In the genomic region with DNA sequence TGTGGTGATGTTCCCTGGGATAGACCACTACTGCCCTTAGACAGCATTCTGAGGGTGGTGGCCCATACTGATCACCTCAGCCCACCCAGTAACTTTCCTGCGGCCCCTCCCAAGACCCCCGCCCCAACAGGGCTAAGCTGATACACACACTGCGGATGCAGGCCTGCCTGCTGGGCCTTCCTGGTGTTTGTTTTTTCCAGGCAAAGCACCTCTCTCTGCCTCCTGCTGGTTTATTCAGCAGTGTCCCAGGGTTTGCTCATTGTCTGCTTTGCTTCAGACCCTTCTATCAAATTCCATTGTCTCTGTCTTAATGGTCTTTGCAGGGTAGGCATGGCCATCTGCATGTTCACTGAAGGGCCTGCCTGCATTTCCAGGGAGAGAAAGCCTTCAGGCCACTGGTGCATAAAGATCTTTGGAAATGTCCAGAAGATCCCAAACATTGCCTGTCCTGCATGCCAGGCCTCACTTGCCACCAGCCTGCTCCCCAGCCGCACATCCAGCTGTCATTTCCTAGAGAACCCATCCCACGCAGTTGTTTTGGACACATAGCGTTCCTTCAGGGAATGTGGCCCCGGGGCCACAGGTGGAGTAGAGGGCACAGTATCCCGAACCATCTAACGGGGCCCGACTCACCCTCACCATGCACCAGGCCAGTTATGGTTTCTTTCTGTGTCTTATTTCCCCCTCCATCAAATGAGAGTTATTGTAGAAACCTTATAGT, we compare ENCODE assay signal across 18 cellular contexts. TPM values are rescaled to one million over a fixed set of nuclear protein-coding genes. Genes with fewer than 3 reads are reported as not detected.
A peak's percentile ranks its signal among the peaks of the same experiment; 100 is the strongest.
DNase-seq lines count a peak whose midpoint lies in the region; ATAC-seq and TF ChIP-seq lines count a peak whose summit lies in the region.
"Had no signal": no experiment of that assay in that cellular context is flagged by ENCODE, and none has a peak within 500 bp of the region (broad histone marks: within the 10 kb centered on the region; RNA-seq: fewer than 3 reads in every experiment).

No MANE protein-coding gene starts in this region.

- ATAC-seq in CD4-positive, alpha-beta T cell (ENCODE audit: poor library complexity), result no peak
- ATAC-seq: activated T-cell treated with anti-CD3 and anti-CD28 coated beads, Interleukin-2, amount 50 U/mL, for 72 hours; Panc1 had no signal

- no peak overlapping the region for H3K4me3 Mint-ChIP-seq in CD4-positive, alpha-beta T cell
- H3K4me3 Mint-ChIP-seq: activated T-cell treated with anti-CD3 and anti-CD28 coated beads, Interleukin-2, amount 50 U/mL, for 72 hours had no signal

- peaks cover 6% of the 10 kb centered on the region for H3K9me3 Mint-ChIP-seq in CD4-positive, alpha-beta T cell

- no peak for TF ChIP-seq CTCF in CD4-positive, alpha-beta T cell (IDR thresholded peaks at IDR 0.05)
- TF ChIP-seq CTCF in GM20000 (IDR thresholded peaks at IDR 0.05; ENCODE audit: extremely low read depth, missing control alignments), result no peak

- peaks cover 37% of the 10 kb centered on the region for H3K36me3 Mint-ChIP-seq in CD4-positive, alpha-beta T cell (ENCODE audit: low read depth)

- H3K4me1 ChIP-seq in HUES48 (ENCODE audit: control insufficient read depth, insufficient read depth, low read length), result peaks cover 50% of the 10 kb centered on the region

- POLR2A ChIA-PET in CD4-positive, alpha-beta T cell (lab: Charles Lee), result interaction anchor here (0.6 kb wide), 1 partner anchor 831 kb away, joined by 3 read pairs; no protein-coding TSS in a partner anchor
- POLR2A ChIA-PET in HEK293T (lab: Yijun Ruan, JAX), result no interaction called here

- H3K27ac Mint-ChIP-seq in CD4-positive, alpha-beta T cell, result peak overlapping the region; percentile 83

- H3K4me3 ChIP-seq in HUES48 (ENCODE audit: low read depth, low read length), result 0 out of 2 replicates have a peak overlapping the region, but pooled peaks have one; percentile 19
- H3K4me3 ChIP-seq: adrenal gland, thoracic aorta had no signal

- intact Hi-C loops in CD4-positive, alpha-beta T cell (cut with DNase I, micrococcal nuclease), result no loop called here

- no peak overlapping the region for H3K27ac ChIP-seq in CD4-positive, alpha-beta T cell (ENCODE audit: low read depth, low read length)
- H3K27ac ChIP-seq in HUES48 (ENCODE audit: low read depth, low read length), result peak overlapping the region; percentile 88
- H3K27ac ChIP-seq in cingulate gyrus (ENCODE audit: low read depth, low read length), result peak overlapping the region; percentile 4
- peak overlapping the region; percentile 2 for H3K27ac ChIP-seq in layer of hippocampus (ENCODE audit: low read depth, low read length)
- H3K27ac ChIP-seq: adrenal gland had no signal

- H3K4me1 Mint-ChIP-seq in CD4-positive, alpha-beta T cell (ENCODE audit: low read depth), result peaks cover 66% of the 10 kb centered on the region

- no peaks in the 10 kb centered on the region for H3K27me3 Mint-ChIP-seq in CD4-positive, alpha-beta T cell

- peaks cover 17% of the 10 kb centered on the region for H3K9me3 ChIP-seq in CD4-positive, alpha-beta T cell (ENCODE audit: control insufficient read depth, low read length)
- peaks cover 4% of the 10 kb centered on the region; the same call in 1 of the 2 replicates for H3K9me3 ChIP-seq in HUES48 (ENCODE audit: control insufficient read depth, insufficient read depth, low read length)

- CTCF ChIA-PET in CD4-positive, alpha-beta T cell (lab: Charles Lee), result no interaction called here
- CTCF ChIA-PET in HEK293T (lab: Yijun Ruan, JAX), result no interaction called here

- no peaks in the 10 kb centered on the region for H3K36me3 ChIP-seq in HUES48 (ENCODE audit: control insufficient read depth, insufficient read depth, low read length)
- H3K36me3 ChIP-seq: adrenal gland had no signal

- H3K9ac ChIP-seq in HUES48 (ENCODE audit: low read depth, low read length), result no peak overlapping the region

- no peak for DNase-seq in CD4-positive, alpha-beta T cell
- DNase-seq in HEK293T (ENCODE audit: extremely low spot score), result no peak
- DNase-seq in activated CD8-positive, alpha-beta memory T cell treated with anti-CD3 and anti-CD28 coated beads, Interleukin-2, amount 50 U/mL, for 4 hours, result no peak
- no peak for DNase-seq in GM20000 (ENCODE audit: low spot score)
- DNase-seq in NCI-H2107 treated with DMSO at 0.1 percent for 48 hours (lab: John Stamatoyannopoulos, UW; ENCODE audit: unreplicated experiment), result no peak
- DNase-seq: activated CD4-positive, alpha-beta T cell treated with anti-CD3 and anti-CD28 coated beads, Interleukin-2, amount 50 U/mL, for 4 hours; activated T-cell treated with anti-CD3 and anti-CD28 coated beads, Interleukin-2, amount 50 U/mL, for 72 hours; adrenal gland; effector CD4-positive, alpha-beta T cell; head of caudate nucleus; NCI-H2081 treated with DMSO at 0.1 percent for 48 hours; NCI-H748 treated with DMSO at 0.1 percent for 48 hours; stimulated activated CD4-positive, alpha-beta T cell treated with anti-CD3 and anti-CD28 coated beads, Interleukin-4, amount 100 ng/mL, for 24 hours had no signal

- no peaks in the 10 kb centered on the region for H3K27me3 ChIP-seq in CD4-positive, alpha-beta T cell (ENCODE audit: control insufficient read depth, insufficient read depth, low read length)
- H3K27me3 ChIP-seq in HUES48 (ENCODE audit: control insufficient read depth, insufficient read depth, low read length), result no peaks in the 10 kb centered on the region
- H3K27me3 ChIP-seq in layer of hippocampus (ENCODE audit: control insufficient read depth, insufficient read depth, low read length), result no peaks in the 10 kb centered on the region
- H3K27me3 ChIP-seq: adrenal gland had no signal

TF ChIP-seq in HEK293T, 16 proteins besides CTCF, POLR2A, EP300 and RAD21:
- TF ChIP-seq, protein P1, sequence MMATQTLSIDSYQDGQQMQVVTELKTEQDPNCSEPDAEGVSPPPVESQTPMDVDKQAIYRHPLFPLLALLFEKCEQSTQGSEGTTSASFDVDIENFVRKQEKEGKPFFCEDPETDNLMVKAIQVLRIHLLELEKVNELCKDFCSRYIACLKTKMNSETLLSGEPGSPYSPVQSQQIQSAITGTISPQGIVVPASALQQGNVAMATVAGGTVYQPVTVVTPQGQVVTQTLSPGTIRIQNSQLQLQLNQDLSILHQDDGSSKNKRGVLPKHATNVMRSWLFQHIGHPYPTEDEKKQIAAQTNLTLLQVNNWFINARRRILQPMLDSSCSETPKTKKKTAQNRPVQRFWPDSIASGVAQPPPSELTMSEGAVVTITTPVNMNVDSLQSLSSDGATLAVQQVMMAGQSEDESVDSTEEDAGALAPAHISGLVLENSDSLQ (IDR thresholded peaks at IDR 0.05), result no peak
- no peak for TF ChIP-seq NFRKB (IDR thresholded peaks at IDR 0.05)
- no peak for TF ChIP-seq FOXK2 (IDR thresholded peaks at IDR 0.05)
- no peak for TF ChIP-seq LEF1 (IDR thresholded peaks at IDR 0.05; ENCODE audit: borderline replicate concordance)
- TF ChIP-seq SP1 (IDR thresholded peaks at IDR 0.05), result no peak
- TF ChIP-seq FOXA1 (IDR thresholded peaks at IDR 0.05), result no peak
- TF ChIP-seq ZNF384 (IDR thresholded peaks at IDR 0.05), result no peak
- TF ChIP-seq CTBP1 (IDR thresholded peaks at IDR 0.05; ENCODE audit: borderline replicate concordance), result no peak
- no peak for TF ChIP-seq SUZ12 (IDR thresholded peaks at IDR 0.05)
- TF ChIP-seq FOXM1 (IDR thresholded peaks at IDR 0.05; ENCODE audit: borderline replicate concordance), result no peak
- TF ChIP-seq ARNT (IDR thresholded peaks at IDR 0.05), result no peak
- no peak for TF ChIP-seq BHLHE40 (IDR thresholded peaks at IDR 0.05; ENCODE audit: borderline replicate concordance)
- TF ChIP-seq ELF4 (IDR thresholded peaks at IDR 0.05), result no peak
- TF ChIP-seq HDGF (IDR thresholded peaks at IDR 0.05; ENCODE audit: borderline replicate concordance), result no peak
- no peak for TF ChIP-seq TARDBP (IDR thresholded peaks at IDR 0.05)
- TF ChIP-seq L3MBTL2 (conservative IDR thresholded peaks at IDR 0.05), result no peak
TF ChIP-seq in HEK293T: peak in this region for 0.

RNA-seq across cellular contexts. Expression of a gene that starts 50.2 kb away (rescaled TPM):
- 10 to 100 TPM; 60.0 to 64.8 TPM for total RNA-seq in CD4-positive, alpha-beta T cell
